23 cellular contexts compared by ENCODE assay signal in the genomic region with DNA sequence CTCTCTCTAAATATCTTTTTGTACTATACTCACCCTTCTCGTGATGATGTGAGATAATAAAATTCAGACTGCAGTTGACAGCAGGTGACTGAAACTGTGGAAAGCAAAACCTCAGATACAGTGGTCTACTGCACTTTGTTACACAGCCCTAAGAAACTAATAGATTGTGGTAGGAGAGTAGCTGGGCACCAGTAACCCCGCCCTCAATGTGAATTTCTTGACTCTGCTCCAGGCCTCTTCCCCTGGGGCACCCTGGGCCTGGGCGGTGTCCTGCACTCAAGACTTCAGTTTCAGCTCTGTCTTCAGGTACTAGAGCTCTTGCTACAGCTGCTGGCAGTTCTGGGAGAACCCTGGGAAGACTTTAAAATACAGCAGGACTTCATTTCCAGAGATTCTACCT.
"Had no signal": no experiment of that assay in that cellular context is flagged by ENCODE, and none has a peak within 500 bp of the region (broad histone marks: within the 10 kb centered on the region; RNA-seq: fewer than 3 reads in every experiment).

No MANE protein-coding gene starts in this region.

- H3K27ac ChIP-seq: Peyer's patch had no signal

- DNase-seq: activated B cell treated with CpG ODN at 0.5 μM for 24 hours; activated CD4-positive, alpha-beta T cell treated with anti-CD3 and anti-CD28 coated beads for 1 hour; activated CD4-positive, alpha-beta T cell treated with anti-CD3 and anti-CD28 coated beads, Interleukin-2, amount 10 ng/mL, durations not matched to agents 24 days and 14 days; activated CD4-positive, alpha-beta T cell treated with anti-CD3 and anti-CD28 coated beads, Interleukin-2, amount 50 U/mL, for 48 hours; activated CD8-positive, alpha-beta memory T cell treated with anti-CD3 and anti-CD28 coated beads, Interleukin-2, amount 10 ng/mL, durations not matched to agents 7 days and 5 days; activated effector memory CD4-positive, alpha-beta T cell treated with Interleukin-2 at 50 U/mL for 16 hours; activated naive CD4-positive, alpha-beta T cell treated with anti-CD3 and anti-CD28 coated beads for 36 hours; activated naive CD8-positive, alpha-beta T cell treated with anti-CD3 and anti-CD28 coated beads, Interleukin-2, amount 10 ng/mL, durations not matched to agents 7 days and 5 days; activated T-cell treated with anti-CD3 and anti-CD28 coated beads, Interleukin-2, amount 50 U/mL, for 24 hours; aorta; central memory CD4-positive, alpha-beta T cell; MM.1S; NCI-H1105; NCI-H1436; NCI-H1694 treated with DMSO at 0.1 percent for 48 hours; NCI-H2029 treated with DMSO at 0.1 percent for 48 hours; NCI-H345; NCI-H510A; Peyer's patch; SHP77 treated with DMSO at 0.1 percent for 48 hours; T-helper 17 cell; T1000 had no signal

- H3K4me3 ChIP-seq: Peyer's patch had no signal

- H3K27me3 ChIP-seq: Peyer's patch had no signal

- H3K4me1 Mint-ChIP-seq: activated B cell treated with CpG ODN at 0.5 μM for 24 hours; activated CD4-positive, alpha-beta T cell treated with anti-CD3 and anti-CD28 coated beads, Interleukin-2, amount 10 ng/mL, durations not matched to agents 24 days and 14 days; activated CD8-positive, alpha-beta memory T cell treated with anti-CD3 and anti-CD28 coated beads, Interleukin-2, amount 10 ng/mL, durations not matched to agents 7 days and 5 days; activated naive CD8-positive, alpha-beta T cell treated with anti-CD3 and anti-CD28 coated beads, Interleukin-2, amount 10 ng/mL, durations not matched to agents 7 days and 5 days; T-helper 17 cell had no signal

- H3K9me3 Mint-ChIP-seq: activated B cell treated with CpG ODN at 0.5 μM for 24 hours; activated CD4-positive, alpha-beta T cell treated with anti-CD3 and anti-CD28 coated beads, Interleukin-2, amount 10 ng/mL, durations not matched to agents 24 days and 14 days; activated naive CD4-positive, alpha-beta T cell treated with anti-CD3 and anti-CD28 coated beads for 36 hours; activated naive CD8-positive, alpha-beta T cell treated with anti-CD3 and anti-CD28 coated beads, Interleukin-2, amount 10 ng/mL, durations not matched to agents 7 days and 5 days; activated T-cell treated with anti-CD3 and anti-CD28 coated beads, Interleukin-2, amount 50 U/mL, for 24 hours; activated T-helper 1 cell treated with anti-CD3 and anti-CD28 coated beads, Interleukin-12 subunit alpha, Interleukin-12 subunit beta, Interleukin-2, Interleukin-4 antibody, amounts not matched to agents 30 ng/mL and 10 ng/mL and 1 ng/mL, durations not matched to agents 14 hours and 24 hours and 36 hours had no signal

- H3K9me3 ChIP-seq: Peyer's patch had no signal

- H3K36me3 Mint-ChIP-seq: activated CD8-positive, alpha-beta memory T cell treated with anti-CD3 and anti-CD28 coated beads, Interleukin-2, amount 10 ng/mL, durations not matched to agents 7 days and 5 days; activated naive CD8-positive, alpha-beta T cell treated with anti-CD3 and anti-CD28 coated beads, Interleukin-2, amount 10 ng/mL, durations not matched to agents 7 days and 5 days had no signal

- H3K4me3 Mint-ChIP-seq: activated B cell treated with CpG ODN at 0.5 μM for 24 hours; activated CD4-positive, alpha-beta T cell treated with anti-CD3 and anti-CD28 coated beads, Interleukin-2, amount 10 ng/mL, durations not matched to agents 24 days and 14 days; activated CD8-positive, alpha-beta memory T cell treated with anti-CD3 and anti-CD28 coated beads, Interleukin-2, amount 10 ng/mL, durations not matched to agents 7 days and 5 days; activated naive CD4-positive, alpha-beta T cell treated with anti-CD3 and anti-CD28 coated beads for 36 hours; activated naive CD8-positive, alpha-beta T cell treated with anti-CD3 and anti-CD28 coated beads, Interleukin-2, amount 10 ng/mL, durations not matched to agents 7 days and 5 days; activated T-cell treated with anti-CD3 and anti-CD28 coated beads, Interleukin-2, amount 50 U/mL, for 24 hours; activated T-helper 1 cell treated with anti-CD3 and anti-CD28 coated beads, Interleukin-12 subunit alpha, Interleukin-12 subunit beta, Interleukin-2, Interleukin-4 antibody, amounts not matched to agents 30 ng/mL and 10 ng/mL and 1 ng/mL, durations not matched to agents 14 hours and 24 hours and 36 hours; T-helper 17 cell had no signal

- H3K27me3 Mint-ChIP-seq: activated B cell treated with CpG ODN at 0.5 μM for 24 hours; activated CD4-positive, alpha-beta T cell treated with anti-CD3 and anti-CD28 coated beads, Interleukin-2, amount 10 ng/mL, durations not matched to agents 24 days and 14 days; activated CD8-positive, alpha-beta memory T cell treated with anti-CD3 and anti-CD28 coated beads, Interleukin-2, amount 10 ng/mL, durations not matched to agents 7 days and 5 days; activated naive CD8-positive, alpha-beta T cell treated with anti-CD3 and anti-CD28 coated beads, Interleukin-2, amount 10 ng/mL, durations not matched to agents 7 days and 5 days; activated T-cell treated with anti-CD3 and anti-CD28 coated beads, Interleukin-2, amount 50 U/mL, for 24 hours; T-helper 17 cell had no signal

- H3K27ac Mint-ChIP-seq: activated B cell treated with CpG ODN at 0.5 μM for 24 hours; activated CD4-positive, alpha-beta T cell treated with anti-CD3 and anti-CD28 coated beads, Interleukin-2, amount 10 ng/mL, durations not matched to agents 24 days and 14 days; activated CD8-positive, alpha-beta memory T cell treated with anti-CD3 and anti-CD28 coated beads, Interleukin-2, amount 10 ng/mL, durations not matched to agents 7 days and 5 days; activated naive CD4-positive, alpha-beta T cell treated with anti-CD3 and anti-CD28 coated beads for 36 hours; activated naive CD8-positive, alpha-beta T cell treated with anti-CD3 and anti-CD28 coated beads, Interleukin-2, amount 10 ng/mL, durations not matched to agents 7 days and 5 days; activated T-cell treated with anti-CD3 and anti-CD28 coated beads, Interleukin-2, amount 50 U/mL, for 24 hours; activated T-helper 1 cell treated with anti-CD3 and anti-CD28 coated beads, Interleukin-12 subunit alpha, Interleukin-12 subunit beta, Interleukin-2, Interleukin-4 antibody, amounts not matched to agents 30 ng/mL and 10 ng/mL and 1 ng/mL, durations not matched to agents 14 hours and 24 hours and 36 hours; T-helper 17 cell had no signal

- H3K36me3 ChIP-seq: Peyer's patch had no signal

- H3K4me1 ChIP-seq: Peyer's patch had no signal

- ATAC-seq: activated CD8-positive, alpha-beta memory T cell treated with anti-CD3 and anti-CD28 coated beads, Interleukin-2, amount 10 ng/mL, durations not matched to agents 7 days and 5 days; T-helper 17 cell had no signal
